In the genomic region with DNA sequence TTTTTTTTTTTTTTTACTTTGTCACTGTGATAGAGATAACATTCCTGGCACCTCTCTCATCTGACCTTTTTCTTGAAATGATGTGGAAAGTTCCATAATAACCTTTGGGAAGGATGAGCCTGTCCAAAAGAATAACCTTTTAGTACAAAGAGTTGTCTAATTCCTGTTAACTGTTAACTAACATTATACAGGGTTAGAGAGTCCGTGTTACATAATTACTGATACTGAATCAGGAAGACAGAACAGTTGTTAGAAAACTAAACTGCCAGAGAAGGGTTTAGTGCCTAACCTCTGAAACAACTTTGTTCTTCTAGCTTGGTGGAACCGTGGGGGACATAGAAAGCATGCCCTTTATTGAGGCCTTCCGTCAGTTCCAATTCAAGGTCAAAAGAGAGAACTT, we compare ENCODE assay signal across 29 cellular contexts. TPM values are rescaled to one million over a fixed set of nuclear protein-coding genes. Genes with fewer than 3 reads are reported as not detected.
"Had no signal": no experiment of that assay in that cellular context is flagged by ENCODE, and none has a peak within 500 bp of the region (broad histone marks: within the 10 kb centered on the region; RNA-seq: fewer than 3 reads in every experiment).

No MANE protein-coding gene starts in this region.

- H3K27me3 ChIP-seq: suprapubic skin, vagina had no signal

- H3K4me1 Mint-ChIP-seq: WTC11 had no signal

- H3K27ac Mint-ChIP-seq: activated naive CD4-positive, alpha-beta T cell treated with anti-CD3 and anti-CD28 coated beads, Interleukin-2, amount 10 ng/mL, durations not matched to agents 7 days and 5 days; naive thymus-derived CD8-positive, alpha-beta T cell; stimulated activated effector memory CD8-positive, alpha-beta T cell treated with anti-CD3 and anti-CD28 coated beads, Interleukin-12 subunit alpha, Interleukin-12 subunit beta, amount 100 ng/mL, for 72 hours; T-helper 1 cell treated with Interleukin-12 subunit alpha and Interleukin-12 subunit beta and Interleukin-4 antibody, amounts not matched to agents 30 μg/mL and 1 μg/mL, for 36 hours; WTC11 had no signal

- H3K4me3 ChIP-seq: lung, psoas muscle, suprapubic skin, vagina had no signal

- ATAC-seq: activated T-cell treated with anti-CD3 and anti-CD28 coated beads, Interleukin-2, amount 50 U/mL, for 4 hours; effector memory CD8-positive, alpha-beta T cell; esophagus mucosa; left colon; naive thymus-derived CD8-positive, alpha-beta T cell; psoas muscle; sciatic nerve; stimulated activated effector memory CD8-positive, alpha-beta T cell treated with anti-CD3 and anti-CD28 coated beads, Interleukin-12 subunit alpha, Interleukin-12 subunit beta, amount 100 ng/mL, for 72 hours; stimulated activated naive CD8-positive, alpha-beta T cell treated with anti-CD3 and anti-CD28 coated beads, Interleukin-15, amount 100 ng/mL, for 72 hours; WTC11 had no signal

- H3K4me3 Mint-ChIP-seq: activated naive CD4-positive, alpha-beta T cell treated with anti-CD3 and anti-CD28 coated beads, Interleukin-2, amount 10 ng/mL, durations not matched to agents 7 days and 5 days; activated T-cell treated with anti-CD3 and anti-CD28 coated beads, Interleukin-2, amount 50 U/mL, for 4 hours; effector memory CD8-positive, alpha-beta T cell; naive thymus-derived CD8-positive, alpha-beta T cell; stimulated activated effector memory CD8-positive, alpha-beta T cell treated with anti-CD3 and anti-CD28 coated beads, Interleukin-12 subunit alpha, Interleukin-12 subunit beta, amount 100 ng/mL, for 72 hours; stimulated activated naive CD8-positive, alpha-beta T cell treated with anti-CD3 and anti-CD28 coated beads, Interleukin-15, amount 100 ng/mL, for 72 hours; T-helper 1 cell treated with Interleukin-12 subunit alpha and Interleukin-12 subunit beta and Interleukin-4 antibody, amounts not matched to agents 30 μg/mL and 1 μg/mL, for 36 hours; WTC11 had no signal

- H3K9me3 ChIP-seq: psoas muscle, suprapubic skin, vagina had no signal

- H3K4me1 ChIP-seq: psoas muscle had no signal

- FAIRE-seq: colon, endothelial cell of umbilical vein, small intestine had no signal

- DNase-seq: activated CD4-positive, alpha-beta T cell treated with anti-CD3 and anti-CD28 coated beads, Interleukin-2, amount 50 U/mL, for 4 hours; activated CD8-positive, alpha-beta memory T cell treated with anti-CD3 and anti-CD28 coated beads for 24 hours; activated CD8-positive, alpha-beta memory T cell treated with anti-CD3 and anti-CD28 coated beads, Interleukin-2, amount 50 U/mL, for 4 hours; activated effector memory CD4-positive, alpha-beta T cell treated with anti-CD3 and anti-CD28 coated beads, Interleukin-2, amount 50 U/mL, for 16 hours; activated naive CD4-positive, alpha-beta T cell treated with anti-CD3 and anti-CD28 coated beads, Interleukin-2, amount 10 ng/mL, durations not matched to agents 7 days and 5 days; activated T-cell treated with anti-CD3 and anti-CD28 coated beads, Interleukin-2, amount 50 U/mL, for 4 hours; aorta; central memory CD4-positive, alpha-beta T cell; effector memory CD8-positive, alpha-beta T cell; foreskin melanocyte; islet precursor cell; left colon; naive thymus-derived CD8-positive, alpha-beta T cell; psoas muscle; small intestine; stimulated activated CD4-positive, alpha-beta T cell treated with anti-CD3 and anti-CD28 coated beads, Interleukin-2, amount 100 ng/mL, for 24 hours; stimulated activated naive CD8-positive, alpha-beta T cell treated with anti-CD3 and anti-CD28 coated beads, Interleukin-15, amount 100 ng/mL, for 72 hours; T1000; trophoblast cell had no signal

- H3K9me3 Mint-ChIP-seq: activated naive CD4-positive, alpha-beta T cell treated with anti-CD3 and anti-CD28 coated beads, Interleukin-2, amount 10 ng/mL, durations not matched to agents 7 days and 5 days; activated T-cell treated with anti-CD3 and anti-CD28 coated beads, Interleukin-2, amount 50 U/mL, for 4 hours; effector memory CD8-positive, alpha-beta T cell; naive thymus-derived CD8-positive, alpha-beta T cell; stimulated activated effector memory CD8-positive, alpha-beta T cell treated with anti-CD3 and anti-CD28 coated beads, Interleukin-12 subunit alpha, Interleukin-12 subunit beta, amount 100 ng/mL, for 72 hours; stimulated activated naive CD8-positive, alpha-beta T cell treated with anti-CD3 and anti-CD28 coated beads, Interleukin-15, amount 100 ng/mL, for 72 hours; T-helper 1 cell treated with Interleukin-12 subunit alpha and Interleukin-12 subunit beta and Interleukin-4 antibody, amounts not matched to agents 30 μg/mL and 1 μg/mL, for 36 hours; WTC11 had no signal

- H3K27ac ChIP-seq: psoas muscle, suprapubic skin, vagina had no signal

- H3K27me3 Mint-ChIP-seq: activated naive CD4-positive, alpha-beta T cell treated with anti-CD3 and anti-CD28 coated beads, Interleukin-2, amount 10 ng/mL, durations not matched to agents 7 days and 5 days; effector memory CD8-positive, alpha-beta T cell; naive thymus-derived CD8-positive, alpha-beta T cell; stimulated activated naive CD8-positive, alpha-beta T cell treated with anti-CD3 and anti-CD28 coated beads, Interleukin-15, amount 100 ng/mL, for 72 hours had no signal

RNA-seq across cellular contexts. Expression of gene SLFNL1, which starts 33.2 kb away (rescaled TPM):
- total RNA-seq: WTC11 had no signal
